In genomic region chr3:55012091-55012490, GRCh38 we compare ENCODE assay signal across 29 cellular contexts.
"Had no signal": no experiment of that assay in that cellular context is flagged by ENCODE, and none has a peak within 500 bp of the region (broad histone marks: within the 10 kb centered on the region; RNA-seq: fewer than 3 reads in every experiment).

No MANE protein-coding gene starts in this region.

- H3K9me3 Mint-ChIP-seq: dendritic cell treated with granulocyte-macrophage colony-stimulating factor and Interleukin-4, amounts not matched to agents 40 ng/mL and 50 ng/mL, for 4 days; endodermal cell; mesothelial cell of epicardium had no signal

- ATAC-seq: activated naive CD4-positive, alpha-beta T cell treated with anti-CD3 and anti-CD28 coated beads, Interleukin-2, amount 50 U/mL, for 72 hours; activated T-cell treated with anti-CD3 and anti-CD28 coated beads, Interleukin-2, amount 50 U/mL, for 72 hours; esophagus mucosa; left colon; pancreas; psoas muscle; stimulated activated naive CD8-positive, alpha-beta T cell treated with anti-CD3 and anti-CD28 coated beads, Interleukin-15, Interleukin-2, amounts not matched to agents 100 U/mL and 50 U/mL, for 24 hours had no signal

- DNase-seq: activated CD4-positive, alpha-beta T cell treated with anti-CD3 and anti-CD28 coated beads for 4 hours; activated CD4-positive, alpha-beta T cell treated with anti-CD3 and anti-CD28 coated beads, Interleukin-2, amount 50 U/mL, for 4 hours; activated naive CD4-positive, alpha-beta T cell; activated T-cell treated with anti-CD3 and anti-CD28 coated beads for 4 hours; activated T-cell treated with anti-CD3 and anti-CD28 coated beads, Interleukin-2, amount 50 U/mL, for 72 hours; central memory CD4-positive, alpha-beta T cell; endodermal cell; foreskin fibroblast; head of caudate nucleus; hypothalamus; immature natural killer cell; kidney; left colon; mammary epithelial cell; naive B cell; pancreas; psoas muscle; spleen; stimulated activated CD4-positive, alpha-beta T cell treated with anti-CD3 and anti-CD28 coated beads, Interleukin-2, amount 100 ng/mL, for 48 hours; stimulated activated naive CD8-positive, alpha-beta T cell treated with anti-CD3 and anti-CD28 coated beads, Interleukin-15, Interleukin-2, amounts not matched to agents 100 U/mL and 50 U/mL, for 24 hours; testis; transverse colon had no signal

- H3K4me1 ChIP-seq: breast epithelium, pancreas, psoas muscle, right atrium auricular region, spleen, testis, transverse colon had no signal

- H3K27ac ChIP-seq: breast epithelium, pancreas, psoas muscle, right atrium auricular region, spleen, testis, transverse colon, VCaP had no signal

- H3K27me3 ChIP-seq: breast epithelium, pancreas, right atrium auricular region, spleen, testis, transverse colon had no signal

- H3K4me3 Mint-ChIP-seq: activated T-cell treated with anti-CD3 and anti-CD28 coated beads, Interleukin-2, amount 50 U/mL, for 72 hours; dendritic cell treated with granulocyte-macrophage colony-stimulating factor and Interleukin-4, amounts not matched to agents 40 ng/mL and 50 ng/mL, for 4 days; endodermal cell; immature natural killer cell; mesothelial cell of epicardium; naive B cell had no signal

- H3K27me3 Mint-ChIP-seq: dendritic cell treated with granulocyte-macrophage colony-stimulating factor and Interleukin-4, amounts not matched to agents 40 ng/mL and 50 ng/mL, for 4 days; naive B cell had no signal

- H3K4me1 Mint-ChIP-seq: endodermal cell, immature natural killer cell, naive B cell had no signal

- H3K27ac Mint-ChIP-seq: activated naive CD4-positive, alpha-beta T cell treated with anti-CD3 and anti-CD28 coated beads, Interleukin-2, amount 50 U/mL, for 72 hours; activated T-cell treated with anti-CD3 and anti-CD28 coated beads, Interleukin-2, amount 50 U/mL, for 72 hours; dendritic cell treated with granulocyte-macrophage colony-stimulating factor and Interleukin-4, amounts not matched to agents 40 ng/mL and 50 ng/mL, for 4 days; endodermal cell; immature natural killer cell; mesothelial cell of epicardium; naive B cell had no signal

- H3K9me3 ChIP-seq: breast epithelium, pancreas, psoas muscle, right atrium auricular region, spleen, testis, transverse colon had no signal

- H3K4me3 ChIP-seq: breast epithelium, pancreas, psoas muscle, right atrium auricular region, spleen, testis, transverse colon had no signal

- H3K36me3 Mint-ChIP-seq: activated naive CD4-positive, alpha-beta T cell treated with anti-CD3 and anti-CD28 coated beads, Interleukin-2, amount 50 U/mL, for 72 hours; immature natural killer cell; mesothelial cell of epicardium; naive B cell had no signal

- H3K36me3 ChIP-seq: breast epithelium, pancreas, right atrium auricular region, spleen, transverse colon had no signal
